In genomic region chr1:65254320-65255087, GRCh38 we compare ENCODE assay signal across 8 cellular contexts. TPM values are rescaled to one million over a fixed set of nuclear protein-coding genes. Genes with fewer than 3 reads are reported as not detected.
DNase-seq lines count a peak whose midpoint lies in the region; ATAC-seq and TF ChIP-seq lines count a peak whose summit lies in the region.

No MANE protein-coding gene starts in this region.

- H3K36me3 Mint-ChIP-seq in T-cell, result no peaks in the 10 kb centered on the region

- peak overlapping the region; percentile 66 to 71 for H3K27ac Mint-ChIP-seq in T-cell

- TF ChIP-seq CTCF in GM12875 (IDR thresholded peaks at IDR 0.05; ENCODE audit: borderline replicate concordance, insufficient read depth, low read depth, low read length) (peak; percentile 5; the same call in 1 of the 2 replicates), adrenal gland (IDR thresholded peaks at IDR 0.05) (peak in 1 of 6 experiments; percentile 6)

- CTCF ChIA-PET in T-cell (lab: Charles Lee), result interaction anchor here (0.5 to 2.4 kb wide), 6 partner anchors 10 to 301 kb away, joined by 3 to 7 read pairs (median 3); no protein-coding TSS in a partner anchor

- H3K27me3 ChIP-seq in adrenal gland (no peaks in the 10 kb centered on the region), right cardiac atrium (ENCODE audit: control insufficient read depth, insufficient read depth) (no peaks in the 10 kb centered on the region), rectal smooth muscle tissue (ENCODE audit: control insufficient read depth, insufficient read depth, low read length) (peaks cover 5% of the 10 kb centered on the region)

- H3K4me1 ChIP-seq in adrenal gland (replicated peaks in 1 of 2) (peaks cover 5 to 26% of the 10 kb centered on the region in 2 donors), right cardiac atrium (ENCODE audit: control insufficient read depth, insufficient read depth, low read length) (no peaks in the 10 kb centered on the region), rectal smooth muscle tissue (ENCODE audit: control insufficient read depth, insufficient read depth, low read length) (no peaks in the 10 kb centered on the region)

- H3K4me3 Mint-ChIP-seq in T-cell, result peak overlapping the region; percentile 79 to 90 (median 87)

- no peak overlapping the region for H3K9ac ChIP-seq in rectal smooth muscle tissue (ENCODE audit: low read length)

- H3K9me3 ChIP-seq in adrenal gland (replicated peaks in 1 of 3), result no peaks in the 10 kb centered on the region
- H3K9me3 ChIP-seq in right cardiac atrium (ENCODE audit: control insufficient read depth, low read length), result no peaks in the 10 kb centered on the region

- no peaks in the 10 kb centered on the region for H3K9me3 Mint-ChIP-seq in T-cell

- DNase-seq in NCI-H1048 (lab: John Stamatoyannopoulos, UW), result peak; percentile 58
- DNase-seq in T-cell, result peak; percentile 66 to 88 (median 80)
- DNase-seq in adrenal gland, result peak; percentile 68 to 87 (median 84)
- DNase-seq in right cardiac atrium, result peak; percentile 77 to 92 (median 91)
- no peak for DNase-seq in cerebellar nuclear complex (lab: John Stamatoyannopoulos, UW)

- peak; percentile 97 for ATAC-seq in HG02588 (IDR thresholded peaks at IDR 0.05; ENCODE audit: unreplicated experiment)
- peak; percentile 97 to 98 (median 98) for ATAC-seq in T-cell (replicated peaks in 1 of 4)
- ATAC-seq in right cardiac atrium, result peak; percentile 90 to 93

- H3K4me3 ChIP-seq in GM12875 (ENCODE audit: low read depth, low read length), result peak overlapping the region; percentile 64
- peak overlapping the region; percentile 9 to 90 (median 44) for H3K4me3 ChIP-seq in adrenal gland
- H3K4me3 ChIP-seq in right cardiac atrium (ENCODE audit: low read length), result peak overlapping the region; percentile 78
- H3K4me3 ChIP-seq in rectal smooth muscle tissue (ENCODE audit: low read length), result peak overlapping the region; percentile 83

- no peaks in the 10 kb centered on the region for H3K36me3 ChIP-seq in adrenal gland (replicated peaks in 1 of 2)
- H3K36me3 ChIP-seq in rectal smooth muscle tissue (ENCODE audit: control insufficient read depth, insufficient read depth, low read length), result no peaks in the 10 kb centered on the region

- WGBS in adrenal gland, 4 donors, result 0 to 1% (median 1%) methylated on average over 9 to 92 of the region's 92 CpGs
- under 1% methylated on average over 92 of the region's 92 CpGs for WGBS in right cardiac atrium

- peaks cover 5 to 17% of the 10 kb centered on the region in 2 donors for H3K27me3 Mint-ChIP-seq in T-cell

- peak; percentile 86 to 88 for TF ChIP-seq POLR2A in adrenal gland (IDR thresholded peaks at IDR 0.05)

- peaks cover 14 to 18% (median 17%) of the 10 kb centered on the region in 3 donors for H3K4me1 Mint-ChIP-seq in T-cell

- POLR2A ChIA-PET in T-cell (lab: Charles Lee), result interaction anchor here in 1 of 2 donors (0.5 to 0.6 kb wide), 2 partner anchors 10 to 12 kb away, joined by 3 to 4 read pairs; no protein-coding TSS in a partner anchor

- H3K27ac ChIP-seq in adrenal gland (peak overlapping the region in 4 of 5 donors; percentile 61 to 84 (median 75)), right cardiac atrium (ENCODE audit: low read length) (peak overlapping the region; percentile 65), rectal smooth muscle tissue (ENCODE audit: low read depth, low read length) (no peak overlapping the region)

- intact Hi-C loops in adrenal gland (cut with DNase I), result loop anchor here in 1 of 2 donors (10.0 kb wide), 1 partner anchor 170 kb away; the partner anchor contains the start of genes LEPR and LEPROT
- intact Hi-C loops in right cardiac atrium (cut with DNase I), result loop anchor here in 2 of 4 donors (10.0 kb wide), 2 partner anchors 170 to 1190 kb away; partner anchors contain the start of genes LEPR (in 2 of the 2) and LEPROT (in 2 of the 2)

RNA-seq across cellular contexts. Expression of gene DNAJC6, which starts 54.8 kb away (rescaled TPM):
- total RNA-seq in T-cell (1 to 10 TPM; 1.4 to 5.2 (median 2.4) TPM), adrenal gland (10 to 100 TPM in 6 of 8 donors, 1 to 10 TPM in 2; 7.5 to 23.7 (median 13.2) TPM), right cardiac atrium (10 to 100 TPM; 17.7 to 26.8 (median 24.5) TPM)
- polyA plus RNA-seq in adrenal gland (10 to 100 TPM in 1 of 3 donors, 1 to 10 TPM in 2; 1.5 to 27.0 (median 2.7) TPM), right cardiac atrium (6.1 TPM)

Comparison
In these comparisons a context has a peak if more than half of its experiments do, and no peak if none do; other contexts are left out.
1. DNase-seq: peak in NCI-H1048 (single experiment), T-cell (34 of 34), adrenal gland (7 of 7) and right cardiac atrium (3 of 3); none in cerebellar nuclear complex (0 of 2).
2. Peak in every context shown above with its lines, with median percentiles within 50 percentile points of each other: H3K4me3 ChIP-seq and ATAC-seq.